ENCODE assay signal across 31 cellular contexts in genomic region chr9:97272072-97272471, GRCh38.
"Had no signal": no experiment of that assay in that cellular context is flagged by ENCODE, and none has a peak within 500 bp of the region (broad histone marks: within the 10 kb centered on the region; RNA-seq: fewer than 3 reads in every experiment).

No MANE protein-coding gene starts in this region.

- ATAC-seq: activated T-helper 17 cell treated with anti-CD3 and anti-CD28 coated beads, Interleukin-2, amount 50 U/mL, for 72 hours; Panc1; Right ventricle myocardium inferior had no signal

- H3K4me3 ChIP-seq: cardiac muscle cell, SK-N-MC had no signal

- H3K27me3 ChIP-seq: brain microvascular endothelial cell, cardiac muscle cell had no signal

- H3K27me3 Mint-ChIP-seq: activated B cell treated with CpG ODN at 0.5 μM for 24 hours; activated CD4-positive, alpha-beta memory T cell treated with anti-CD3 and anti-CD28 coated beads for 36 hours; activated CD4-positive, alpha-beta T cell treated with anti-CD3 and anti-CD28 coated beads, Interleukin-2, amount 10 ng/mL, durations not matched to agents 24 days and 14 days; activated naive CD4-positive, alpha-beta T cell treated with anti-CD3 and anti-CD28 coated beads, Interleukin-2, amount 10 ng/mL, durations not matched to agents 7 days and 5 days; activated naive CD8-positive, alpha-beta T cell treated with anti-CD3 and anti-CD28 coated beads for 36 hours; activated T-helper 17 cell treated with anti-CD3 and anti-CD28 coated beads, Interleukin-2, amount 50 U/mL, for 72 hours had no signal

- H3K27ac ChIP-seq: brain microvascular endothelial cell, cardiac muscle cell, SK-N-MC had no signal

- H3K4me1 Mint-ChIP-seq: activated B cell treated with CpG ODN at 0.5 μM for 24 hours; activated CD4-positive, alpha-beta T cell treated with anti-CD3 and anti-CD28 coated beads, Interleukin-2, amount 10 ng/mL, durations not matched to agents 24 days and 14 days; activated naive CD4-positive, alpha-beta T cell treated with anti-CD3 and anti-CD28 coated beads, Interleukin-2, amount 10 ng/mL, durations not matched to agents 7 days and 5 days had no signal

- DNase-seq: activated B cell treated with CpG ODN at 0.5 μM for 24 hours; activated CD4-positive, alpha-beta memory T cell treated with anti-CD3 and anti-CD28 coated beads for 36 hours; activated CD4-positive, alpha-beta T cell treated with anti-CD3 and anti-CD28 coated beads for 1 hour; activated CD4-positive, alpha-beta T cell treated with anti-CD3 and anti-CD28 coated beads, Interleukin-2, amount 10 ng/mL, durations not matched to agents 24 days and 14 days; activated CD8-positive, alpha-beta memory T cell treated with anti-CD3 and anti-CD28 coated beads for 24 hours; activated gamma-delta T cell treated with Interleukin-2 at 50 U/mL for 16 hours; activated naive CD4-positive, alpha-beta T cell treated with anti-CD3 and anti-CD28 coated beads, Interleukin-2, amount 10 ng/mL, durations not matched to agents 7 days and 5 days; activated naive CD8-positive, alpha-beta T cell treated with anti-CD3 and anti-CD28 coated beads for 36 hours; activated T-cell treated with anti-CD3 and anti-CD28 coated beads for 4 hours; activated T-cell treated with anti-CD3 and anti-CD28 coated beads, Interleukin-2, amount 50 U/mL, for 48 hours; brain microvascular endothelial cell; Karpas-422; MM.1S; NCI-H1105; NCI-H1436; NCI-H1694 treated with DMSO at 0.1 percent for 48 hours; NCI-H2029 treated with DMSO at 0.1 percent for 48 hours; NCI-H345; NCI-H510A; NCI-H526 treated with DMSO at 0.1 percent for 48 hours; NCI-H82; NK-92 treated with Interleukin-12 subunit alpha and Interleukin-12 subunit beta, amount 100 ng/mL, for 24 hours; OCI-M1; RPMI8226; T-helper 1 cell had no signal

- H3K9me3 Mint-ChIP-seq: activated B cell treated with CpG ODN at 0.5 μM for 24 hours; activated CD4-positive, alpha-beta memory T cell treated with anti-CD3 and anti-CD28 coated beads for 36 hours; activated CD4-positive, alpha-beta T cell treated with anti-CD3 and anti-CD28 coated beads, Interleukin-2, amount 10 ng/mL, durations not matched to agents 24 days and 14 days; activated naive CD4-positive, alpha-beta T cell treated with anti-CD3 and anti-CD28 coated beads, Interleukin-2, amount 10 ng/mL, durations not matched to agents 7 days and 5 days; activated naive CD8-positive, alpha-beta T cell treated with anti-CD3 and anti-CD28 coated beads for 36 hours; activated T-helper 17 cell treated with anti-CD3 and anti-CD28 coated beads, Interleukin-2, amount 50 U/mL, for 72 hours; T-helper 2 cell treated with Interferon-gamma antibody and Interleukin-4, amounts not matched to agents 5 μg/mL and 100 μg/mL, for 36 hours had no signal

- H3K27ac Mint-ChIP-seq: activated B cell treated with CpG ODN at 0.5 μM for 24 hours; activated CD4-positive, alpha-beta memory T cell treated with anti-CD3 and anti-CD28 coated beads for 36 hours; activated CD4-positive, alpha-beta T cell treated with anti-CD3 and anti-CD28 coated beads, Interleukin-2, amount 10 ng/mL, durations not matched to agents 24 days and 14 days; activated naive CD4-positive, alpha-beta T cell treated with anti-CD3 and anti-CD28 coated beads, Interleukin-2, amount 10 ng/mL, durations not matched to agents 7 days and 5 days; activated naive CD8-positive, alpha-beta T cell treated with anti-CD3 and anti-CD28 coated beads for 36 hours; activated T-helper 17 cell treated with anti-CD3 and anti-CD28 coated beads, Interleukin-2, amount 50 U/mL, for 72 hours; T-helper 2 cell treated with Interferon-gamma antibody and Interleukin-4, amounts not matched to agents 5 μg/mL and 100 μg/mL, for 36 hours had no signal

- H3K36me3 ChIP-seq: brain microvascular endothelial cell, cardiac muscle cell had no signal

- H3K4me3 Mint-ChIP-seq: activated B cell treated with CpG ODN at 0.5 μM for 24 hours; activated CD4-positive, alpha-beta memory T cell treated with anti-CD3 and anti-CD28 coated beads for 36 hours; activated CD4-positive, alpha-beta T cell treated with anti-CD3 and anti-CD28 coated beads, Interleukin-2, amount 10 ng/mL, durations not matched to agents 24 days and 14 days; activated naive CD4-positive, alpha-beta T cell treated with anti-CD3 and anti-CD28 coated beads, Interleukin-2, amount 10 ng/mL, durations not matched to agents 7 days and 5 days; activated naive CD8-positive, alpha-beta T cell treated with anti-CD3 and anti-CD28 coated beads for 36 hours; activated T-helper 17 cell treated with anti-CD3 and anti-CD28 coated beads, Interleukin-2, amount 50 U/mL, for 72 hours; T-helper 2 cell treated with Interferon-gamma antibody and Interleukin-4, amounts not matched to agents 5 μg/mL and 100 μg/mL, for 36 hours had no signal
